In the genomic region with DNA sequence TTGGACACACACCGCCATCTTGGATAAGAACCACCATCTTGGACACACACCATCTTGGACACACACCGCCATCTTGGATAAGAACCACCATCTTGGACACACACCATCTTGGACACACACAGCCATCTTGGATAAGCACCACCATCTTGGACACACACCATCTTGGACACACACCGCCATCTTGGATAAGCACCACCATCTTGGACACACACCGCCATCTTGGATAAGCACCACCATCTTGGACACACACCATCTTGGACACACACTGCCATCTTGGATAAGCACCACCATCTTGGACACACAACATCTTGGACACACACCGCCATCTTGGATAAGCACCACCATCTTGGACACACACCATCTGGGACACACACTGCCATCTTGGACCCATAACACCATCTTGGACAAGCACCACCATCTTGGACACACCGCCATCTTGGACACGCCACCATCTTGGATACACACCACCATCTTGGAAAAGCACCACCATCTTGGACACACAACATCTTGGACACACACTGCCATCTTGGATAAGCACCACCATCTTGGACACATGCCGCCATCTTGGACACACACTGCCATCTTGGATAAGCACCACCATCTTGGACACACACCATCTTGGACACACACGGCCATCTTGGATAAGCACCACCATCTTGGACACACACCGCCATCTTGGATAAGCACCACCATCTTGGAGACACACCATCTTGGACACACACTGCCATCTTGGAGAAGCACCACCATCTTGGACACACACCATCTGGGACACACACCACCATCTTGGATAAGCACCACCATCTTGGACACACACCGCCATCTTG, we compare ENCODE assay signal across 8 cellular contexts. TPM values are rescaled to one million over a fixed set of nuclear protein-coding genes. Genes with fewer than 3 reads are reported as not detected.
A peak's percentile ranks its signal among the peaks of the same experiment; 100 is the strongest.
DNase-seq lines count a peak whose midpoint lies in the region; ATAC-seq and TF ChIP-seq lines count a peak whose summit lies in the region.
"Not testable (repeated sequence)": the region's sequence is repeated elsewhere in the genome, so short reads cannot be mapped to it uniquely, and the experiment has no call there.

No MANE protein-coding gene starts in this region.

- not testable (repeated sequence) for H3K27me3 Mint-ChIP-seq in Calu3 (ENCODE audit: unreplicated experiment); T-helper 1 cell treated with Interleukin-12 subunit alpha and Interleukin-12 subunit beta and Interleukin-4 antibody, amounts not matched to agents 30 μg/mL and 1 μg/mL, for 36 hours (ENCODE audit: low read depth); activated CD8-positive, alpha-beta memory T cell treated with anti-CD3 and anti-CD28 coated beads, Interleukin-2, amount 10 ng/mL, durations not matched to agents 7 days and 5 days; activated naive CD8-positive, alpha-beta T cell treated with anti-CD3 and anti-CD28 coated beads, Interleukin-2, amount 10 ng/mL, durations not matched to agents 7 days and 5 days; memory B cell
- H3K27me3 Mint-ChIP-seq in glutamatergic neuron (ENCODE audit: unreplicated experiment), result peaks cover 19% of the 10 kb centered on the region

- H3K27me3 ChIP-seq in spleen (replicated peaks in 1 of 7); aorta (ENCODE audit: control insufficient read depth in 1 of 2, insufficient read depth in 2 of 2, low read length in 1 of 2): not testable (repeated sequence)

- H3K36me3 Mint-ChIP-seq in Calu3 (ENCODE audit: insufficient read depth, unreplicated experiment) (peaks cover 42% of the 10 kb centered on the region), glutamatergic neuron (ENCODE audit: unreplicated experiment) (peaks cover 58% of the 10 kb centered on the region), memory B cell (peaks cover 35% of the 10 kb centered on the region)
- H3K36me3 Mint-ChIP-seq in T-helper 1 cell treated with Interleukin-12 subunit alpha and Interleukin-12 subunit beta and Interleukin-4 antibody, amounts not matched to agents 30 μg/mL and 1 μg/mL, for 36 hours (ENCODE audit: low read depth), result peaks cover 63% of the 10 kb centered on the region
- peaks cover 62% of the 10 kb centered on the region for H3K36me3 Mint-ChIP-seq in activated CD8-positive, alpha-beta memory T cell treated with anti-CD3 and anti-CD28 coated beads, Interleukin-2, amount 10 ng/mL, durations not matched to agents 7 days and 5 days
- H3K36me3 Mint-ChIP-seq in activated naive CD8-positive, alpha-beta T cell treated with anti-CD3 and anti-CD28 coated beads, Interleukin-2, amount 10 ng/mL, durations not matched to agents 7 days and 5 days, result peaks cover 65% of the 10 kb centered on the region

- peaks cover 0 to 21% (median 6%) of the 10 kb centered on the region in 8 donors for H3K9me3 ChIP-seq in spleen
- H3K9me3 ChIP-seq in aorta (ENCODE audit: control insufficient read depth, low read length), result not testable (repeated sequence)

- peaks cover 0 to 11% (median 0%) of the 10 kb centered on the region in 6 donors for H3K36me3 ChIP-seq in spleen
- H3K36me3 ChIP-seq in aorta (ENCODE audit: control insufficient read depth in 1 of 2, insufficient read depth in 2 of 2, low read length in 1 of 2), result not testable (repeated sequence)

- not testable (repeated sequence) for TF ChIP-seq CTCF in Calu3 (IDR thresholded peaks at IDR 0.05; ENCODE audit: unreplicated experiment); glutamatergic neuron (IDR thresholded peaks at IDR 0.05; ENCODE audit: partially characterized antibody, unreplicated experiment); spleen (IDR thresholded peaks at IDR 0.05 in 8 of 11, conservative IDR thresholded peaks at IDR 0.05 in 3 of 11)

- not testable (repeated sequence) for H3K4me1 Mint-ChIP-seq in Calu3 (ENCODE audit: low read depth, unreplicated experiment); T-helper 1 cell treated with Interleukin-12 subunit alpha and Interleukin-12 subunit beta and Interleukin-4 antibody, amounts not matched to agents 30 μg/mL and 1 μg/mL, for 36 hours (ENCODE audit: low read depth); glutamatergic neuron (ENCODE audit: low read depth, unreplicated experiment)
- peaks cover 28% of the 10 kb centered on the region for H3K4me1 Mint-ChIP-seq in activated CD8-positive, alpha-beta memory T cell treated with anti-CD3 and anti-CD28 coated beads, Interleukin-2, amount 10 ng/mL, durations not matched to agents 7 days and 5 days
- peaks cover 27% of the 10 kb centered on the region for H3K4me1 Mint-ChIP-seq in activated naive CD8-positive, alpha-beta T cell treated with anti-CD3 and anti-CD28 coated beads, Interleukin-2, amount 10 ng/mL, durations not matched to agents 7 days and 5 days
- peaks cover 53% of the 10 kb centered on the region for H3K4me1 Mint-ChIP-seq in memory B cell

- not testable (repeated sequence) for ATAC-seq in activated CD8-positive, alpha-beta memory T cell treated with anti-CD3 and anti-CD28 coated beads, Interleukin-2, amount 10 ng/mL, durations not matched to agents 7 days and 5 days; activated naive CD8-positive, alpha-beta T cell treated with anti-CD3 and anti-CD28 coated beads, Interleukin-2, amount 10 ng/mL, durations not matched to agents 7 days and 5 days (ENCODE audit: low read depth); memory B cell (ENCODE audit: low read depth); aorta (ENCODE audit: low FRiP score)

- not testable (repeated sequence) for BruUV-seq in Calu3 (replicated peaks; lab: Mats Ljungman, UMichigan)

- intact Hi-C loops in Calu3 (cut with micrococcal nuclease; ENCODE audit: unreplicated experiment); spleen (cut with DNase I; ENCODE audit: low total_unique reads); aorta (cut with DNase I): not testable (repeated sequence)

- peaks cover 12% of the 10 kb centered on the region for H3K9me3 Mint-ChIP-seq in Calu3 (ENCODE audit: low read depth, unreplicated experiment)
- H3K9me3 Mint-ChIP-seq in T-helper 1 cell treated with Interleukin-12 subunit alpha and Interleukin-12 subunit beta and Interleukin-4 antibody, amounts not matched to agents 30 μg/mL and 1 μg/mL, for 36 hours, result peaks cover 62% of the 10 kb centered on the region
- peaks cover 36% of the 10 kb centered on the region for H3K9me3 Mint-ChIP-seq in activated CD8-positive, alpha-beta memory T cell treated with anti-CD3 and anti-CD28 coated beads, Interleukin-2, amount 10 ng/mL, durations not matched to agents 7 days and 5 days (ENCODE audit: low read depth)
- peaks cover 41% of the 10 kb centered on the region for H3K9me3 Mint-ChIP-seq in activated naive CD8-positive, alpha-beta T cell treated with anti-CD3 and anti-CD28 coated beads, Interleukin-2, amount 10 ng/mL, durations not matched to agents 7 days and 5 days
- peaks cover 35% of the 10 kb centered on the region for H3K9me3 Mint-ChIP-seq in glutamatergic neuron (ENCODE audit: unreplicated experiment)
- H3K9me3 Mint-ChIP-seq in memory B cell, result peaks cover 16% of the 10 kb centered on the region

- CTCF ChIA-PET in Calu3 (lab: Charles Lee); activated CD8-positive, alpha-beta memory T cell treated with anti-CD3 and anti-CD28 coated beads, Interleukin-2, amount 10 ng/mL, durations not matched to agents 7 days and 5 days (lab: Charles Lee): not testable (repeated sequence)

- not testable (repeated sequence) for DNase-seq in Calu3; glutamatergic neuron; memory B cell (ENCODE audit: low spot score in 2 of 2)
- peak; percentile 40 for DNase-seq in activated CD8-positive, alpha-beta memory T cell treated with anti-CD3 and anti-CD28 coated beads, Interleukin-2, amount 10 ng/mL, durations not matched to agents 7 days and 5 days
- DNase-seq in activated naive CD8-positive, alpha-beta T cell treated with anti-CD3 and anti-CD28 coated beads, Interleukin-2, amount 10 ng/mL, durations not matched to agents 7 days and 5 days, result peak; percentile 30
- DNase-seq in spleen (peak; percentile 45), aorta (peak; percentile 19 to 20)

- WGBS in spleen, 5 donors, result 94 to 98% (median 98%) methylated on average over 11 of the region's 11 CpGs
- WGBS in aorta, 2 donors, result 98 to 99% methylated on average over 11 of the region's 11 CpGs

- H3K4me1 ChIP-seq in spleen, result peaks cover 4 to 28% (median 12%) of the 10 kb centered on the region in 6 donors
- H3K4me1 ChIP-seq in aorta (ENCODE audit: control insufficient read depth in 1 of 2, insufficient read depth in 2 of 2, low read length in 2 of 2), result not testable (repeated sequence)

- peak overlapping the region; percentile 9 for H3K27ac Mint-ChIP-seq in Calu3 (ENCODE audit: unreplicated experiment)
- peak overlapping the region; percentile 62 for H3K27ac Mint-ChIP-seq in T-helper 1 cell treated with Interleukin-12 subunit alpha and Interleukin-12 subunit beta and Interleukin-4 antibody, amounts not matched to agents 30 μg/mL and 1 μg/mL, for 36 hours
- H3K27ac Mint-ChIP-seq in activated CD8-positive, alpha-beta memory T cell treated with anti-CD3 and anti-CD28 coated beads, Interleukin-2, amount 10 ng/mL, durations not matched to agents 7 days and 5 days, result peak overlapping the region; percentile 60
- H3K27ac Mint-ChIP-seq in activated naive CD8-positive, alpha-beta T cell treated with anti-CD3 and anti-CD28 coated beads, Interleukin-2, amount 10 ng/mL, durations not matched to agents 7 days and 5 days, result peak overlapping the region; percentile 63
- peak overlapping the region; percentile 48 for H3K27ac Mint-ChIP-seq in glutamatergic neuron (ENCODE audit: unreplicated experiment)
- peak overlapping the region; percentile 72 for H3K27ac Mint-ChIP-seq in memory B cell

- POLR2A ChIA-PET in activated naive CD8-positive, alpha-beta T cell treated with anti-CD3 and anti-CD28 coated beads, Interleukin-2, amount 10 ng/mL, durations not matched to agents 7 days and 5 days (lab: Charles Lee), result not testable (repeated sequence)

- H3K4me3 ChIP-seq in spleen; aorta (ENCODE audit: low read length in 2 of 2): not testable (repeated sequence)

- not testable (repeated sequence) for H3K4me3 Mint-ChIP-seq in Calu3 (ENCODE audit: low read depth, unreplicated experiment); T-helper 1 cell treated with Interleukin-12 subunit alpha and Interleukin-12 subunit beta and Interleukin-4 antibody, amounts not matched to agents 30 μg/mL and 1 μg/mL, for 36 hours; activated CD8-positive, alpha-beta memory T cell treated with anti-CD3 and anti-CD28 coated beads, Interleukin-2, amount 10 ng/mL, durations not matched to agents 7 days and 5 days; glutamatergic neuron (ENCODE audit: unreplicated experiment); memory B cell
- peak overlapping the region; percentile 17 for H3K4me3 Mint-ChIP-seq in activated naive CD8-positive, alpha-beta T cell treated with anti-CD3 and anti-CD28 coated beads, Interleukin-2, amount 10 ng/mL, durations not matched to agents 7 days and 5 days

- H3K27ac ChIP-seq in spleen; aorta (ENCODE audit: low read depth in 1 of 2, low read length in 2 of 2): not testable (repeated sequence)

- not testable (repeated sequence) for TF ChIP-seq POLR2A in spleen (IDR thresholded peaks at IDR 0.05)

RNA-seq across cellular contexts. Expression of gene ASMTL, which starts 4.5 kb away (rescaled TPM):
- 14.4 and 18.0 TPM in 2 replicates for total RNA-seq in Calu3 (2022)
- 10 to 100 TPM; 39.9 to 44.7 TPM for total RNA-seq in activated CD8-positive, alpha-beta memory T cell treated with anti-CD3 and anti-CD28 coated beads, Interleukin-2, amount 10 ng/mL, durations not matched to agents 7 days and 5 days
- total RNA-seq in activated naive CD8-positive, alpha-beta T cell treated with anti-CD3 and anti-CD28 coated beads, Interleukin-2, amount 10 ng/mL, durations not matched to agents 7 days and 5 days, result 10 to 100 TPM; 39.4 to 42.2 TPM
- 45.5 TPM for total RNA-seq in glutamatergic neuron (ENCODE audit: unreplicated experiment)
- total RNA-seq in spleen, result 10 to 100 TPM; 21.3 to 35.5 (median 27.9) TPM
- 10 to 100 TPM; 25.0 to 28.8 (median 26.6) TPM for polyA plus RNA-seq in spleen
- total RNA-seq in aorta, result 10 to 100 TPM; 31.3 to 32.3 TPM
- 10 to 100 TPM; 26.7 to 56.1 TPM for polyA plus RNA-seq in aorta

RNA-seq across cellular contexts. Expression of gene SLC25A6, which starts 56.3 kb away (rescaled TPM):
- total RNA-seq in Calu3 (2022) (139 and 161 TPM in 2 replicates), glutamatergic neuron (ENCODE audit: unreplicated experiment) (411 TPM), spleen (100 to 1,000 TPM; 255 to 309 (median 297) TPM), aorta (100 to 1,000 TPM; 207 to 212 TPM)
- total RNA-seq in activated CD8-positive, alpha-beta memory T cell treated with anti-CD3 and anti-CD28 coated beads, Interleukin-2, amount 10 ng/mL, durations not matched to agents 7 days and 5 days, result 100 to 1,000 TPM; 204 to 235 TPM
- 100 to 1,000 TPM; 235 to 241 TPM for total RNA-seq in activated naive CD8-positive, alpha-beta T cell treated with anti-CD3 and anti-CD28 coated beads, Interleukin-2, amount 10 ng/mL, durations not matched to agents 7 days and 5 days
- polyA plus RNA-seq in spleen (100 to 1,000 TPM; 396 to 443 (median 425) TPM), aorta (100 to 1,000 TPM; 316 to 348 TPM)

Comparison
In these comparisons a context has a peak if more than half of its experiments do, and no peak if none do; other contexts are left out.
1. H3K27ac Mint-ChIP-seq: peak in every context shown above with its lines; median percentile 72 in memory B cell; 63 in activated naive CD8-positive, alpha-beta T cell treated with anti-CD3 and anti-CD28 coated beads, Interleukin-2, amount 10 ng/mL, durations not matched to agents 7 days and 5 days; 62 in T-helper 1 cell treated with Interleukin-12 subunit alpha and Interleukin-12 subunit beta and Interleukin-4 antibody, amounts not matched to agents 30 μg/mL and 1 μg/mL, for 36 hours; 60 in activated CD8-positive, alpha-beta memory T cell treated with anti-CD3 and anti-CD28 coated beads, Interleukin-2, amount 10 ng/mL, durations not matched to agents 7 days and 5 days; 48 in glutamatergic neuron; 9 in Calu3.